21 cellular contexts compared by ENCODE assay signal in genomic region chr7:54397836-54398612, GRCh38.
DNase-seq lines count a peak whose midpoint lies in the region; ATAC-seq and TF ChIP-seq lines count a peak whose summit lies in the region.
"Had no signal": no experiment of that assay in that cellular context is flagged by ENCODE, and none has a peak within 500 bp of the region (broad histone marks: within the 10 kb centered on the region; RNA-seq: fewer than 3 reads in every experiment).

No MANE protein-coding gene starts in this region.

- H3K27me3 Mint-ChIP-seq in CD4-positive, alpha-beta T cell, result no peaks in the 10 kb centered on the region
- H3K27me3 Mint-ChIP-seq: activated B cell treated with CpG ODN at 0.5 μM for 24 hours; activated naive CD8-positive, alpha-beta T cell treated with anti-CD3 and anti-CD28 coated beads, Interleukin-2, amount 50 U/mL, for 24 hours; dendritic cell treated with granulocyte-macrophage colony-stimulating factor and Interleukin-4, amounts not matched to agents 40 ng/mL and 50 ng/mL, for 4 days had no signal

- H3K36me3 Mint-ChIP-seq in CD4-positive, alpha-beta T cell (ENCODE audit: low read depth), result no peaks in the 10 kb centered on the region
- H3K36me3 Mint-ChIP-seq: neural progenitor cell had no signal

- no peaks in the 10 kb centered on the region for H3K9me3 ChIP-seq in CD4-positive, alpha-beta T cell (ENCODE audit: control insufficient read depth, low read length)
- H3K9me3 ChIP-seq: breast epithelium, SJSA1, thoracic aorta had no signal

- POLR2A ChIA-PET in CD4-positive, alpha-beta T cell (lab: Charles Lee), result no interaction called here

- no peak overlapping the region for H3K27ac Mint-ChIP-seq in CD4-positive, alpha-beta T cell
- H3K27ac Mint-ChIP-seq: activated B cell treated with CpG ODN at 0.5 μM for 24 hours; activated naive CD8-positive, alpha-beta T cell treated with anti-CD3 and anti-CD28 coated beads, Interleukin-2, amount 50 U/mL, for 24 hours; dendritic cell treated with granulocyte-macrophage colony-stimulating factor and Interleukin-4, amounts not matched to agents 40 ng/mL and 50 ng/mL, for 4 days; neural progenitor cell had no signal

- H3K9me3 Mint-ChIP-seq in CD4-positive, alpha-beta T cell, result peaks cover 8% of the 10 kb centered on the region
- H3K9me3 Mint-ChIP-seq: activated naive CD8-positive, alpha-beta T cell treated with anti-CD3 and anti-CD28 coated beads, Interleukin-2, amount 50 U/mL, for 24 hours; dendritic cell treated with granulocyte-macrophage colony-stimulating factor and Interleukin-4, amounts not matched to agents 40 ng/mL and 50 ng/mL, for 4 days had no signal

- no peaks in the 10 kb centered on the region for H3K4me1 Mint-ChIP-seq in CD4-positive, alpha-beta T cell (ENCODE audit: low read depth)
- H3K4me1 Mint-ChIP-seq: activated B cell treated with CpG ODN at 0.5 μM for 24 hours; activated naive CD8-positive, alpha-beta T cell treated with anti-CD3 and anti-CD28 coated beads, Interleukin-2, amount 50 U/mL, for 24 hours; neural progenitor cell had no signal

- no peak overlapping the region for H3K4me3 Mint-ChIP-seq in CD4-positive, alpha-beta T cell
- H3K4me3 Mint-ChIP-seq: activated B cell treated with CpG ODN at 0.5 μM for 24 hours; activated naive CD8-positive, alpha-beta T cell treated with anti-CD3 and anti-CD28 coated beads, Interleukin-2, amount 50 U/mL, for 24 hours; dendritic cell treated with granulocyte-macrophage colony-stimulating factor and Interleukin-4, amounts not matched to agents 40 ng/mL and 50 ng/mL, for 4 days; neural progenitor cell had no signal

- no peak for TF ChIP-seq CTCF in fibroblast of mammary gland (conservative IDR thresholded peaks at IDR 0.05; ENCODE audit: control insufficient read depth, insufficient read depth, low read depth, low read length)
- TF ChIP-seq CTCF in CD4-positive, alpha-beta T cell (IDR thresholded peaks at IDR 0.05), result no peak

- CTCF ChIA-PET in CD4-positive, alpha-beta T cell (lab: Charles Lee), result no interaction called here

- no peaks in the 10 kb centered on the region for H3K27me3 ChIP-seq in CD4-positive, alpha-beta T cell (ENCODE audit: control insufficient read depth, insufficient read depth, low read length)
- H3K27me3 ChIP-seq: BLaER1 treated with 17β-estradiol and CSF1 and Interleukin-3, amounts not matched to agents 10 nM and 100 nM; breast epithelium; neural progenitor cell; SJSA1; spleen had no signal

- H3K4me3 ChIP-seq in fibroblast of mammary gland (ENCODE audit: control insufficient read depth, low read depth, low read length), result no peak overlapping the region
- H3K4me3 ChIP-seq: BLaER1 treated with 17β-estradiol and CSF1 and Interleukin-3, amounts not matched to agents 10 nM and 100 nM; breast epithelium; K562; neural progenitor cell; SJSA1; spleen; thoracic aorta had no signal

- intact Hi-C loops in CD4-positive, alpha-beta T cell (cut with DNase I, micrococcal nuclease), result no loop called here

- ATAC-seq in CD4-positive, alpha-beta T cell (ENCODE audit: poor library complexity), result no peak
- ATAC-seq: activated naive CD8-positive, alpha-beta T cell treated with anti-CD3 and anti-CD28 coated beads, Interleukin-2, amount 50 U/mL, for 24 hours; K562 had no signal

- DNase-seq in NCI-H748 (lab: John Stamatoyannopoulos, UW; ENCODE audit: unreplicated experiment), result peak; percentile 30
- no peak for DNase-seq in NCI-H748 treated with DMSO at 0.1 percent for 48 hours (lab: John Stamatoyannopoulos, UW)
- peak; percentile 29 for DNase-seq in ELF-1 (ENCODE audit: low read depth, low spot score)
- DNase-seq in NOMO-1 treated with dmso at 0.1 percent for 144 hours (lab: John Stamatoyannopoulos, UW; ENCODE audit: unreplicated experiment), result peak; percentile 14
- peak; percentile 5 for DNase-seq in fibroblast of mammary gland (ENCODE audit: low read depth)
- no peak for DNase-seq in NCI-H2227 (lab: John Stamatoyannopoulos, UW; ENCODE audit: unreplicated experiment)
- no peak for DNase-seq in glomerular visceral epithelial cell (ENCODE audit: extremely low spot score)
- DNase-seq in CD4-positive, alpha-beta T cell, result no peak
- DNase-seq: activated B cell treated with CpG ODN at 0.5 μM for 24 hours; activated naive CD8-positive, alpha-beta T cell treated with anti-CD3 and anti-CD28 coated beads, Interleukin-2, amount 50 U/mL, for 24 hours; foreskin melanocyte; NCI-H1417; NCI-H2171 treated with DMSO at 0.1 percent for 48 hours; spleen had no signal

- H3K27ac ChIP-seq in CD4-positive, alpha-beta T cell (ENCODE audit: low read depth, low read length), result no peak overlapping the region
- H3K27ac ChIP-seq: BLaER1 treated with 17β-estradiol and CSF1 and Interleukin-3, amounts not matched to agents 10 nM and 100 nM; breast epithelium; neural progenitor cell; SJSA1; spleen; thoracic aorta had no signal

Comparison
In these comparisons a context has a peak if more than half of its experiments do, and no peak if none do; other contexts are left out.
1. DNase-seq: peak in NCI-H748 (single experiment), ELF-1 (single experiment), NOMO-1 treated with dmso at 0.1 percent for 144 hours (single experiment) and fibroblast of mammary gland (single experiment); none in NCI-H748 treated with DMSO at 0.1 percent for 48 hours (single experiment), NCI-H2227 (single experiment), glomerular visceral epithelial cell (single experiment) and CD4-positive, alpha-beta T cell (0 of 10).